ENCODE assay signal across 13 cellular contexts in the genomic region with DNA sequence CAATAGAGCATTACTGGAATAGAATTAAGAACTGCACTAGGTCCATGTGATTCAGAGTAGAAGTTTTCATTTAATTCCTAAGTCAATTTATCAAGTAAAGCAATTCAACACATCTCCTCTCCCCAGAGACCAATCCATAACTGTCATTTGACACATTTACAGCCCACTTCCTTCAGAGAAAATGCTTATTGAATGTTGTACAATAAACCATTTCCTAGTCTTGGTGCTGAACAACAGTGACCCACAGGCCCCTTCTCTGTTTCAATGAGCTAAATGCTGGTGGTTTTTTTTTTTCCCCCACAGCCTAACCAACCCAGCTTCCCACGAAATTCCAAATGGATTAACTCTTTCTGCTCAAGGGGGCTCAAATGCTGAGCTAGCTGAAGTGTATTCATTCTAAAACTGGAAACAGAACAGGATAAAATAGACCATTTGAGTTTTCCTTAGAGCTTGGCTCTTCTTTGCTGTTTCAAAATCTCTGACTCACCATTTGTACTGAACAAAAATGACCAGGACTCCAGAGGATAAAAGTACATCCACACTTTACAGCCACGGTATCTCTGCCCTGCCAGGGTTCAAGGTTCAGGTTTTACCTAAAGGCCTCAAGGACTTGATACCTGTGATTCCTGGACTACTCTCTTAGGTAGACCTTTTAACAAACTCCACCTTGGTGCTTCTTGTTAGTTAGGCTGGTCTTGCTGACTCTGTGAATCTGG.
DNase-seq lines count a peak whose midpoint lies in the region; ATAC-seq, FAIRE-seq and TF ChIP-seq lines count a peak whose summit lies in the region.
"Had no signal": no experiment of that assay in that cellular context is flagged by ENCODE, and none has a peak within 500 bp of the region (broad histone marks: within the 10 kb centered on the region; RNA-seq: fewer than 3 reads in every experiment).

No MANE protein-coding gene starts in this region.

- TF ChIP-seq RAD21 in K562 (CRISPR knock-in tag; conservative IDR thresholded peaks at IDR 0.05 in 1 of 2, IDR thresholded peaks at IDR 0.05 in 1 of 2), result no peak
- TF ChIP-seq RAD21 in liver (IDR thresholded peaks at IDR 0.05), result no peak

- H3K9ac ChIP-seq in K562 (ENCODE audit: insufficient read depth in 1 of 2, low read depth in 2 of 2, low read length in 2 of 2) (no peak overlapping the region), liver (ENCODE audit: low read depth in 1 of 2, low read length in 2 of 2) (no peak overlapping the region)

- H3K4me3 Mint-ChIP-seq in activated T-helper 17 cell treated with anti-CD3 and anti-CD28 coated beads, Interleukin-2, amount 50 U/mL, for 72 hours, result no peak overlapping the region

- no peaks in the 10 kb centered on the region for H3K36me3 Mint-ChIP-seq in activated T-helper 17 cell treated with anti-CD3 and anti-CD28 coated beads, Interleukin-2, amount 50 U/mL, for 72 hours (ENCODE audit: low read depth)

- no peak for TF ChIP-seq POLR2A in K562 (conservative IDR thresholded peaks at IDR 0.05)
- TF ChIP-seq POLR2A in tibial nerve (IDR thresholded peaks at IDR 0.05), result no peak

- H3K36me3 ChIP-seq in K562 (ENCODE audit: control insufficient read depth, insufficient read depth, low read length) (no peaks in the 10 kb centered on the region), liver (ENCODE audit: control insufficient read depth in 4 of 4, insufficient read depth in 3 of 4, low read depth in 1 of 4, low read length in 3 of 4) (no peaks in the 10 kb centered on the region), tibial nerve (no peaks in the 10 kb centered on the region)
- H3K36me3 ChIP-seq: heart right ventricle had no signal

- POLR2A ChIA-PET in K562 (lab: Yijun Ruan, JAX), result interaction anchor here (1.1 kb wide), 1 partner anchor 22 kb away, joined by 3 read pairs; no protein-coding TSS in a partner anchor

- H3K79me2 ChIP-seq in K562 (ENCODE audit: control insufficient read depth, insufficient read depth, low read length), result no peaks in the 10 kb centered on the region

- no peaks in the 10 kb centered on the region for H3K9me1 ChIP-seq in K562 (ENCODE audit: control insufficient read depth, insufficient read depth, low read length)

- TF ChIP-seq CTCF in K562 (IDR thresholded peaks at IDR 0.05 in 2 of 3, conservative IDR thresholded peaks at IDR 0.05 in 1 of 3; ENCODE audit: insufficient read depth in 2 of 3, low read depth in 1 of 3, low read length in 3 of 3) (no peak), liver (IDR thresholded peaks at IDR 0.05; ENCODE audit: low read depth, low read length, missing input control) (no peak), tibial nerve (IDR thresholded peaks at IDR 0.05) (no peak)

- ATAC-seq in K562 (no peak), GM21360 (IDR thresholded peaks at IDR 0.05; ENCODE audit: unreplicated experiment) (no peak)
- ATAC-seq in activated T-helper 17 cell treated with anti-CD3 and anti-CD28 coated beads, Interleukin-2, amount 50 U/mL, for 72 hours (replicated peaks), result no peak
- ATAC-seq: SK-N-SH treated with all-trans-retinoic acid at 6 μM for 48 hours had no signal

- no peaks in the 10 kb centered on the region for H4K20me1 ChIP-seq in K562 (replicated peaks; ENCODE audit: control insufficient read depth, insufficient read depth, low read length)

- intact Hi-C loops in K562 (cut with micrococcal nuclease) (no loop called here), head of caudate nucleus (cut with DNase I) (no loop called here)

- WGBS in K562 (ENCODE audit: insufficient coverage, low coverage, missing lambda C conversion rate), result 12% methylated on average over 2 of the region's 2 CpGs
- WGBS in liver, result 32% methylated on average over 2 of the region's 2 CpGs
- WGBS in tibial nerve, 2 donors, result 7 to 16% methylated on average over 2 of the region's 2 CpGs

- H3K9me3 ChIP-seq in K562 (replicated peaks; ENCODE audit: control insufficient read depth, insufficient read depth, low read depth, low read length), result no peaks in the 10 kb centered on the region
- no peaks in the 10 kb centered on the region for H3K9me3 ChIP-seq in liver (ENCODE audit: control insufficient read depth in 4 of 4, low read length in 3 of 4)
- no peaks in the 10 kb centered on the region for H3K9me3 ChIP-seq in tibial nerve
- H3K9me3 ChIP-seq: heart right ventricle had no signal

- BruUV-seq in K562 (replicated peaks; lab: Mats Ljungman, UMichigan), result no TSS peak

- H3K9me3 Mint-ChIP-seq in activated T-helper 17 cell treated with anti-CD3 and anti-CD28 coated beads, Interleukin-2, amount 50 U/mL, for 72 hours, result no peaks in the 10 kb centered on the region

- DNase-seq in KBM-7 (peak; percentile 42), K562 (ENCODE audit: extremely low read depth in 1 of 4, low spot score in 3 of 4) (no peak), tibial nerve (ENCODE audit: low spot score in 2 of 2) (peak in 1 of 2 donors; percentile 21), head of caudate nucleus (no peak)
- DNase-seq: activated effector memory CD4-positive, alpha-beta T cell treated with Interleukin-2 at 50 U/mL for 16 hours; heart right ventricle; midbrain had no signal

- in situ Hi-C loops in KBM-7 (cut with MboI; ENCODE audit: low pct_unique_long_range_greater_than_20kb, low sequenced_read_pairs), result no loop called here
- in situ Hi-C loops in K562 (cut with MboI), result no loop called here

- H3K27me3 ChIP-seq in K562 (ENCODE audit: control insufficient read depth in 2 of 2, insufficient read depth in 2 of 2, low read length in 2 of 2), result no peaks in the 10 kb centered on the region
- no peaks in the 10 kb centered on the region for H3K27me3 ChIP-seq in liver (ENCODE audit: control insufficient read depth in 4 of 4, insufficient read depth in 4 of 4, low read length in 3 of 4)
- H3K27me3 ChIP-seq in tibial nerve, result no peaks in the 10 kb centered on the region

- no peak for FAIRE-seq in K562 (lab: Jason Lieb, UNC)

- H3K4me3 ChIP-seq in K562, result no peak overlapping the region
- H3K4me3 ChIP-seq in liver (ENCODE audit: low read depth in 1 of 3, low read length in 3 of 3), result no peak overlapping the region
- no peak overlapping the region for H3K4me3 ChIP-seq in tibial nerve
- H3K4me3 ChIP-seq: heart right ventricle, skin epidermis had no signal

- no peaks in the 10 kb centered on the region for H3K4me1 Mint-ChIP-seq in activated T-helper 17 cell treated with anti-CD3 and anti-CD28 coated beads, Interleukin-2, amount 50 U/mL, for 72 hours

- CTCF ChIA-PET in K562 (lab: Yijun Ruan, JAX; ENCODE audit: low intra/inter-chr PET ratio), result no interaction called here

- TF ChIP-seq EP300 in K562 (IDR thresholded peaks at IDR 0.05; ENCODE audit: low read length) (no peak), tibial nerve (IDR thresholded peaks at IDR 0.05) (peak in 1 of 2 donors; percentile 30)

- H2AFZ ChIP-seq in K562 (ENCODE audit: low read depth, low read length), result no peak overlapping the region

- H3K27me3 Mint-ChIP-seq in activated T-helper 17 cell treated with anti-CD3 and anti-CD28 coated beads, Interleukin-2, amount 50 U/mL, for 72 hours, result peaks cover 33% of the 10 kb centered on the region

- peaks cover 0 to 31% of the 10 kb centered on the region in 2 experiments; a peak in 3 of 5 replicates for H3K4me1 ChIP-seq in K562 (replicated peaks in 1 of 2; ENCODE audit: control insufficient read depth in 2 of 2, insufficient read depth in 2 of 2, low read length in 2 of 2)
- peaks cover 0 to 6% (median 0%) of the 10 kb centered on the region in 4 donors for H3K4me1 ChIP-seq in liver (ENCODE audit: control insufficient read depth in 4 of 4, insufficient read depth in 4 of 4, low read length in 3 of 4)
- H3K4me1 ChIP-seq in tibial nerve, result peaks cover 0 to 23% (median 6%) of the 10 kb centered on the region in 4 donors

- no peak overlapping the region for H3K4me2 ChIP-seq in K562 (ENCODE audit: insufficient read depth, low read length)

- H3K27ac ChIP-seq in K562 (ENCODE audit: extremely low read depth, low read depth, low read length), result no peak overlapping the region
- H3K27ac ChIP-seq in liver (ENCODE audit: low read depth in 1 of 2, low read length in 2 of 2), result peak overlapping the region in 1 of 2 donors; percentile 41
- H3K27ac ChIP-seq in tibial nerve, result peak overlapping the region in 3 of 4 donors; percentile 21 to 71 (median 40)
- H3K27ac ChIP-seq: heart right ventricle, HL-60 had no signal

- no peak overlapping the region for H3K27ac Mint-ChIP-seq in activated T-helper 17 cell treated with anti-CD3 and anti-CD28 coated beads, Interleukin-2, amount 50 U/mL, for 72 hours

TF ChIP-seq in K562, 482 proteins besides CTCF, POLR2A, EP300 and RAD21 (continues in another document):
- TF ChIP-seq ZNF79 (CRISPR knock-in tag; IDR thresholded peaks at IDR 0.05; ENCODE audit: low read depth), result no peak
- TF ChIP-seq NR3C1 (CRISPR knock-in tag; IDR thresholded peaks at IDR 0.05), result no peak
- TF ChIP-seq HNRNPLL (IDR thresholded peaks at IDR 0.05; ENCODE audit: low read depth, low read length, poor library complexity, severe bottlenecking), result no peak

TF ChIP-seq in liver, 16 proteins besides CTCF, POLR2A, EP300 and RAD21 (continues in another document):
- TF ChIP-seq, protein P1, sequence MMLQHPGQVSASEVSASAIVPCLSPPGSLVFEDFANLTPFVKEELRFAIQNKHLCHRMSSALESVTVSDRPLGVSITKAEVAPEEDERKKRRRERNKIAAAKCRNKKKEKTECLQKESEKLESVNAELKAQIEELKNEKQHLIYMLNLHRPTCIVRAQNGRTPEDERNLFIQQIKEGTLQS (IDR thresholded peaks at IDR 0.05), result no peak
- TF ChIP-seq, protein P2, sequence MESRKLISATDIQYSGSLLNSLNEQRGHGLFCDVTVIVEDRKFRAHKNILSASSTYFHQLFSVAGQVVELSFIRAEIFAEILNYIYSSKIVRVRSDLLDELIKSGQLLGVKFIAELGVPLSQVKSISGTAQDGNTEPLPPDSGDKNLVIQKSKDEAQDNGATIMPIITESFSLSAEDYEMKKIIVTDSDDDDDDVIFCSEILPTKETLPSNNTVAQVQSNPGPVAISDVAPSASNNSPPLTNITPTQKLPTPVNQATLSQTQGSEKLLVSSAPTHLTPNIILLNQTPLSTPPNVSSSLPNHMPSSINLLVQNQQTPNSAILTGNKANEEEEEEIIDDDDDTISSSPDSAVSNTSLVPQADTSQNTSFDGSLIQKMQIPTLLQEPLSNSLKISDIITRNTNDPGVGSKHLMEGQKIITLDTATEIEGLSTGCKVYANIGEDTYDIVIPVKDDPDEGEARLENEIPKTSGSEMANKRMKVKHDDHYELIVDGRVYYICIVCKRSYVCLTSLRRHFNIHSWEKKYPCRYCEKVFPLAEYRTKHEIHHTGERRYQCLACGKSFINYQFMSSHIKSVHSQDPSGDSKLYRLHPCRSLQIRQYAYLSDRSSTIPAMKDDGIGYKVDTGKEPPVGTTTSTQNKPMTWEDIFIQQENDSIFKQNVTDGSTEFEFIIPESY (IDR thresholded peaks at IDR 0.05), result no peak
- TF ChIP-seq NR2F2 (IDR thresholded peaks at IDR 0.05) (no peak), SP1 (IDR thresholded peaks at IDR 0.05) (peak; percentile 48), FOXA1 (IDR thresholded peaks at IDR 0.05) (no peak), FOXA2 (IDR thresholded peaks at IDR 0.05) (no peak), EGR1 (IDR thresholded peaks at IDR 0.05; ENCODE audit: low read depth in 2 of 2) (no peak), YY1 (IDR thresholded peaks at IDR 0.05) (peak; percentile 69)
- TF ChIP-seq, protein P3, sequence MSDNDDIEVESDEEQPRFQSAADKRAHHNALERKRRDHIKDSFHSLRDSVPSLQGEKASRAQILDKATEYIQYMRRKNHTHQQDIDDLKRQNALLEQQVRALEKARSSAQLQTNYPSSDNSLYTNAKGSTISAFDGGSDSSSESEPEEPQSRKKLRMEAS (IDR thresholded peaks at IDR 0.05), result peak; percentile 26
